Comparison of ENCODE assay signal across 10 cellular contexts in the genomic region with DNA sequence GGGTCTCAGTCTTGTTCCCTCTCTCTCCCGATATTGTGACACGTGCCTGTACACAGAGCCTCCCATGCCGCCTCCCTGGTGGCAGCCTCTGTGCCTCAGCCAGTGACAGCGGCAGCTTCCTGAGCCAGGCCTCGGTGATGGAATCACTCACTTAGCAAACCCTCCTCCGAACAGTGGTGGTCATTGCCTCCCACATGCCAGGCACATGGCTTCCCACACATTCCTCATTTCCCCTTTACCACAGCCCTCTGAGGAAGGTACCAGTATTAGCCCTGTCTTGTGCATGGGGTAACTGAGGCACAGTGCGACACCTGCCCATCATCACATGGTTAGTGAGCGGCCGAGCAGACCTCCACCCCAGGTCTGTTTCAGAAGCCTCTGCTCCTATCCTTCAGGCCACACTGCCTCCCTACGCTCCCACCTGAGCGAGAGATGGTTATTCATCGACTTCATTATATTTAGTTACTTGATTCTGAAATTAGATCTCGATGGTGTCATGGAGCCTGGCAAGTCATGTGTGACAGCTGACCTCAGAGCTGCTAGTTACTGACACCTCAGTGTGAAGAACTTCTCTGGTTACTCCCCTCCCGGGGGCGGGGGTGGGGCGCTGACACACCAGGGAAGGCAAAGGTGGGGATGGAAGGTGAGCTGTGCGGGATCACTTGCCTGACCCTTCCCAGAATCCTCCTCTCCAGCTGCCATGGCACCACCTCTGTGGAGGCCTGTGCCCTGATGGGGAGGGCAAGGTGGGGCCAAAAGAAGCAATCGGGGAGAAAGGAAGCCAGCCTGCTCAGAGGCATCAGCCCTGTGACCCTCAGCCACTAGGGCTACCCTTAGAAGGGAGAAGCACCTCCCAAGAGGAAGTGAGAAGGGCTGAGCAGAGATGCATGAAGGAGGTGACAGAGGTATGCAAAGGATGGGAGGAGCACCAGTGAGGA. TPM values are rescaled to one million over a fixed set of nuclear protein-coding genes. Genes with fewer than 3 reads are reported as not detected.
DNase-seq lines count a peak whose midpoint lies in the region; ATAC-seq and TF ChIP-seq lines count a peak whose summit lies in the region.
"Had no signal": no experiment of that assay in that cellular context is flagged by ENCODE, and none has a peak within 500 bp of the region (broad histone marks: within the 10 kb centered on the region; RNA-seq: fewer than 3 reads in every experiment).

No MANE protein-coding gene starts in this region.

- H3K4me3 Mint-ChIP-seq in natural killer cell treated with Interleukin-12 subunit alpha and Interleukin-12 subunit beta and Interleukin-15 and Interleukin-18, amount 100 ng/mL, for 72 hours = no peak overlapping the region
- no peak overlapping the region for H3K4me3 Mint-ChIP-seq in natural killer cell
- H3K4me3 Mint-ChIP-seq in activated CD4-positive, alpha-beta T cell treated with anti-CD3 and anti-CD28 coated beads, Interleukin-2, amount 10 ng/mL, durations not matched to agents 7 days and 5 days = no peak overlapping the region
- H3K4me3 Mint-ChIP-seq: activated T-cell treated with anti-CD3 and anti-CD28 coated beads, Interleukin-2, amount 50 U/mL, for 72 hours had no signal

- intact Hi-C loops in natural killer cell (cut with micrococcal nuclease) = no loop called here

- H2AFZ ChIP-seq in SU-DHL-6 (ENCODE audit: low read depth, low read length, severe bottlenecking) = peak overlapping the region; percentile 3

- H3K79me2 ChIP-seq in SU-DHL-6 (ENCODE audit: insufficient read depth, low read length) = no peaks in the 10 kb centered on the region

- H3K4me1 Mint-ChIP-seq in natural killer cell treated with Interleukin-12 subunit alpha and Interleukin-12 subunit beta and Interleukin-15 and Interleukin-18, amount 100 ng/mL, for 72 hours (ENCODE audit: low read depth in 2 of 2) = peaks cover 0 to 7% of the 10 kb centered on the region in 2 donors
- H3K4me1 Mint-ChIP-seq in natural killer cell = peaks cover 7% of the 10 kb centered on the region in 2 donors
- H3K4me1 Mint-ChIP-seq in activated CD4-positive, alpha-beta T cell treated with anti-CD3 and anti-CD28 coated beads, Interleukin-2, amount 10 ng/mL, durations not matched to agents 7 days and 5 days = no peaks in the 10 kb centered on the region

- CTCF ChIA-PET in RWPE1 (lab: Yijun Ruan, JAX) = interaction anchor here (0.5 kb wide), 1 partner anchor 145 kb away, joined by 3 read pairs; no protein-coding TSS in a partner anchor
- CTCF ChIA-PET in activated CD4-positive, alpha-beta T cell treated with anti-CD3 and anti-CD28 coated beads, Interleukin-2, amount 10 ng/mL, durations not matched to agents 7 days and 5 days (lab: Charles Lee) = no interaction called here

- no peaks in the 10 kb centered on the region for H3K9me3 Mint-ChIP-seq in natural killer cell treated with Interleukin-12 subunit alpha and Interleukin-12 subunit beta and Interleukin-15 and Interleukin-18, amount 100 ng/mL, for 72 hours
- H3K9me3 Mint-ChIP-seq in natural killer cell = no peaks in the 10 kb centered on the region
- no peaks in the 10 kb centered on the region for H3K9me3 Mint-ChIP-seq in activated CD4-positive, alpha-beta T cell treated with anti-CD3 and anti-CD28 coated beads, Interleukin-2, amount 10 ng/mL, durations not matched to agents 7 days and 5 days
- H3K9me3 Mint-ChIP-seq: activated T-cell treated with anti-CD3 and anti-CD28 coated beads, Interleukin-2, amount 50 U/mL, for 72 hours had no signal

- no peak overlapping the region for H3K27ac Mint-ChIP-seq in natural killer cell treated with Interleukin-12 subunit alpha and Interleukin-12 subunit beta and Interleukin-15 and Interleukin-18, amount 100 ng/mL, for 72 hours
- H3K27ac Mint-ChIP-seq in natural killer cell = peak overlapping the region in 1 of 2 donors; percentile 32
- H3K27ac Mint-ChIP-seq in activated CD4-positive, alpha-beta T cell treated with anti-CD3 and anti-CD28 coated beads, Interleukin-2, amount 10 ng/mL, durations not matched to agents 7 days and 5 days = no peak overlapping the region
- H3K27ac Mint-ChIP-seq: activated T-cell treated with anti-CD3 and anti-CD28 coated beads, Interleukin-2, amount 50 U/mL, for 72 hours had no signal

- H3F3A ChIP-seq in SU-DHL-6 (ENCODE audit: insufficient read depth) = no peaks in the 10 kb centered on the region

- H3K36me3 Mint-ChIP-seq in natural killer cell treated with Interleukin-12 subunit alpha and Interleukin-12 subunit beta and Interleukin-15 and Interleukin-18, amount 100 ng/mL, for 72 hours = no peaks in the 10 kb centered on the region
- H3K36me3 Mint-ChIP-seq in natural killer cell = no peaks in the 10 kb centered on the region
- H3K36me3 Mint-ChIP-seq in activated CD4-positive, alpha-beta T cell treated with anti-CD3 and anti-CD28 coated beads, Interleukin-2, amount 10 ng/mL, durations not matched to agents 7 days and 5 days (ENCODE audit: low read depth) = no peaks in the 10 kb centered on the region

- H3K9ac ChIP-seq in SU-DHL-6 (ENCODE audit: low read length) = no peak overlapping the region

- TF ChIP-seq CTCF in natural killer cell (IDR thresholded peaks at IDR 0.05) = no peak
- TF ChIP-seq CTCF in SU-DHL-6 (IDR thresholded peaks at IDR 0.05; ENCODE audit: insufficient read depth, low read length, poor library complexity, severe bottlenecking) = no peak
- no peak for TF ChIP-seq CTCF in RWPE1 (conservative IDR thresholded peaks at IDR 0.05; ENCODE audit: low read depth)

- no peaks in the 10 kb centered on the region for H3K9me3 ChIP-seq in SU-DHL-6 (ENCODE audit: insufficient read depth, low read length)

- peak overlapping the region; percentile 21 for H3K4me2 ChIP-seq in SU-DHL-6 (ENCODE audit: low read depth, low read length, poor library complexity, severe bottlenecking)

- peak; percentile 32 for DNase-seq in natural killer cell treated with Interleukin-12 subunit alpha and Interleukin-12 subunit beta and Interleukin-15 and Interleukin-18, amount 100 ng/mL, for 72 hours (ENCODE audit: low spot score)
- DNase-seq in natural killer cell (no peak), superior temporal gyrus (ENCODE audit: extremely low spot score) (no peak), RWPE1 (ENCODE audit: low spot score) (no peak), NCI-H187 treated with DMSO at 0.1 percent for 48 hours (lab: John Stamatoyannopoulos, UW) (no peak)
- no peak for DNase-seq in activated CD4-positive, alpha-beta T cell treated with anti-CD3 and anti-CD28 coated beads, Interleukin-2, amount 10 ng/mL, durations not matched to agents 7 days and 5 days
- DNase-seq: activated T-cell treated with anti-CD3 and anti-CD28 coated beads, Interleukin-2, amount 50 U/mL, for 72 hours; stimulated activated CD4-positive, alpha-beta T cell treated with anti-CD3 and anti-CD28 coated beads, Interleukin-15, amount 100 ng/mL, for 24 hours had no signal

- POLR2A ChIA-PET in RWPE1 (lab: Yijun Ruan, JAX; ENCODE audit: low non-redundant PET) = interaction anchor here (0.6 kb wide), 1 partner anchor 383 kb away, joined by 3 read pairs; no protein-coding TSS in a partner anchor
- POLR2A ChIA-PET in activated CD4-positive, alpha-beta T cell treated with anti-CD3 and anti-CD28 coated beads, Interleukin-2, amount 10 ng/mL, durations not matched to agents 7 days and 5 days (lab: Charles Lee) = interaction anchor here (0.7 kb wide), 1 partner anchor 378 kb away, joined by 3 read pairs; no protein-coding TSS in a partner anchor

- no peaks in the 10 kb centered on the region for H3K27me3 ChIP-seq in SU-DHL-6 (ENCODE audit: low read length)

- H4K20me1 ChIP-seq in SU-DHL-6 (ENCODE audit: low read depth, low read length) = no peaks in the 10 kb centered on the region

- H3K4me3 ChIP-seq in SU-DHL-6 (ENCODE audit: insufficient read depth, low read length, poor library complexity, severe bottlenecking) = no peak overlapping the region

- no peaks in the 10 kb centered on the region for H3K36me3 ChIP-seq in SU-DHL-6 (ENCODE audit: low read length)

- H3K27me3 Mint-ChIP-seq in natural killer cell treated with Interleukin-12 subunit alpha and Interleukin-12 subunit beta and Interleukin-15 and Interleukin-18, amount 100 ng/mL, for 72 hours = peaks cover 0 to 5% of the 10 kb centered on the region in 2 donors
- H3K27me3 Mint-ChIP-seq in natural killer cell (ENCODE audit: low read depth in 2 of 2) = no peaks in the 10 kb centered on the region
- peaks cover 7% of the 10 kb centered on the region for H3K27me3 Mint-ChIP-seq in activated CD4-positive, alpha-beta T cell treated with anti-CD3 and anti-CD28 coated beads, Interleukin-2, amount 10 ng/mL, durations not matched to agents 7 days and 5 days

- no peak for ATAC-seq in natural killer cell treated with Interleukin-12 subunit alpha and Interleukin-12 subunit beta and Interleukin-15 and Interleukin-18, amount 100 ng/mL, for 72 hours
- ATAC-seq in natural killer cell = no peak
- ATAC-seq in HG02973 (IDR thresholded peaks at IDR 0.05; ENCODE audit: unreplicated experiment) = peak; percentile 60
- ATAC-seq: activated T-cell treated with anti-CD3 and anti-CD28 coated beads, Interleukin-2, amount 50 U/mL, for 72 hours had no signal

- H3K9me2 ChIP-seq in SU-DHL-6 (replicated peaks; ENCODE audit: insufficient read depth, low read length) = no peaks in the 10 kb centered on the region

- H3K27ac ChIP-seq in SU-DHL-6 (ENCODE audit: low read depth, low read length) = no peak overlapping the region
- H3K27ac ChIP-seq in RWPE1 = no peak overlapping the region

RNA-seq across cellular contexts. Expression of gene MDGA1, which starts 17.9 kb away (rescaled TPM):
- 1 to 10 TPM in 1 of 2 donors, under 1 TPM in 1; 0.56 to 5.2 TPM for total RNA-seq in natural killer cell treated with Interleukin-12 subunit alpha and Interleukin-12 subunit beta and Interleukin-15 and Interleukin-18, amount 100 ng/mL, for 72 hours
- total RNA-seq in natural killer cell = 10 to 100 TPM in 2 of 3 donors, under 1 TPM in 1; 0.53 to 24.2 (median 16.7) TPM
- 1 to 10 TPM; 1.3 to 2.2 TPM for total RNA-seq in activated CD4-positive, alpha-beta T cell treated with anti-CD3 and anti-CD28 coated beads, Interleukin-2, amount 10 ng/mL, durations not matched to agents 7 days and 5 days
